In genomic region chr5:14699807-14700400, GRCh38 we compare ENCODE assay signal across 18 cellular contexts. TPM values are rescaled to one million over a fixed set of nuclear protein-coding genes. Genes with fewer than 3 reads are reported as not detected.
DNase-seq lines count a peak whose midpoint lies in the region; ATAC-seq and TF ChIP-seq lines count a peak whose summit lies in the region.
"Had no signal": no experiment of that assay in that cellular context is flagged by ENCODE, and none has a peak within 500 bp of the region (broad histone marks: within the 10 kb centered on the region; RNA-seq: fewer than 3 reads in every experiment).

No MANE protein-coding gene starts in this region.

- no TSS peak for BruUV-seq in Caco-2 (replicated peaks; lab: Mats Ljungman, UMichigan)

- no peak overlapping the region for H3K4me3 ChIP-seq in Caco-2 (ENCODE audit: low read depth, low read length)
- H3K4me3 ChIP-seq: BLaER1 treated with 17β-estradiol and CSF1 and Interleukin-3, amounts not matched to agents 10 nM and 100 nM; dorsolateral prefrontal cortex; ovary; suprapubic skin had no signal

- in situ Hi-C loops in GM13976 (cut with MboI; ENCODE audit: low sequenced_read_pairs, unreplicated experiment), result no loop called here

- no peaks in the 10 kb centered on the region for H3K9me3 ChIP-seq in Caco-2
- H3K9me3 ChIP-seq: BLaER1 treated with 17β-estradiol and CSF1 and Interleukin-3, amounts not matched to agents 10 nM and 100 nM; ovary; suprapubic skin had no signal

- TF ChIP-seq CTCF in Caco-2 (IDR thresholded peaks at IDR 0.05; ENCODE audit: insufficient read depth in 1 of 2, low read depth in 1 of 2, low read length in 1 of 2, severe bottlenecking in 1 of 2, unreplicated experiment in 1 of 2) (no peak), GM13976 (IDR thresholded peaks at IDR 0.05; ENCODE audit: borderline replicate concordance, control extremely low read depth, extremely low read depth, insufficient read depth, missing control alignments) (no peak)

- H3K27ac Mint-ChIP-seq in activated T-cell treated with anti-CD3 and anti-CD28 coated beads, Interleukin-2, amount 50 U/mL, for 24 hours, result peak overlapping the region; percentile 4
- H3K27ac Mint-ChIP-seq in Caco-2 (ENCODE audit: unreplicated experiment), result peak overlapping the region; percentile 36
- peak overlapping the region; percentile 62 for H3K27ac Mint-ChIP-seq in activated T-helper 2 cell treated with anti-CD3 and anti-CD28 coated beads, Interferon-gamma antibody, Interleukin-2, Interleukin-4, amounts not matched to agents 10 μg/mL and 5 μg/mL and 100 μg/mL, durations not matched to agents 14 hours and 24 hours and 36 hours
- peak overlapping the region in 4 of 6 donors; percentile 8 to 89 (median 62) for H3K27ac Mint-ChIP-seq in naive B cell

- H3K27me3 ChIP-seq in Caco-2 (replicated peaks; ENCODE audit: control insufficient read depth, insufficient read depth, low read length), result no peaks in the 10 kb centered on the region
- H3K27me3 ChIP-seq: BLaER1 treated with 17β-estradiol and CSF1 and Interleukin-3, amounts not matched to agents 10 nM and 100 nM; dorsolateral prefrontal cortex; ovary; suprapubic skin had no signal

- ATAC-seq in activated T-cell treated with anti-CD3 and anti-CD28 coated beads, Interleukin-2, amount 50 U/mL, for 4 hours, result no peak
- no peak for ATAC-seq in naive B cell (ENCODE audit: low read depth in 2 of 2)
- no peak for ATAC-seq in HG03175 (IDR thresholded peaks at IDR 0.05; ENCODE audit: unreplicated experiment)

- no peak overlapping the region for H3K4me3 Mint-ChIP-seq in activated T-cell treated with anti-CD3 and anti-CD28 coated beads, Interleukin-2, amount 50 U/mL, for 24 hours
- no peak overlapping the region for H3K4me3 Mint-ChIP-seq in activated T-cell treated with anti-CD3 and anti-CD28 coated beads, Interleukin-2, amount 50 U/mL, for 4 hours
- H3K4me3 Mint-ChIP-seq in Caco-2 (ENCODE audit: unreplicated experiment), result no peak overlapping the region
- no peak overlapping the region for H3K4me3 Mint-ChIP-seq in activated T-helper 2 cell treated with anti-CD3 and anti-CD28 coated beads, Interferon-gamma antibody, Interleukin-2, Interleukin-4, amounts not matched to agents 10 μg/mL and 5 μg/mL and 100 μg/mL, durations not matched to agents 14 hours and 24 hours and 36 hours (ENCODE audit: low read depth)
- H3K4me3 Mint-ChIP-seq in naive B cell, result no peak overlapping the region

- H3K36me3 Mint-ChIP-seq in activated T-cell treated with anti-CD3 and anti-CD28 coated beads, Interleukin-2, amount 50 U/mL, for 24 hours (ENCODE audit: low read depth), result peaks cover 98% of the 10 kb centered on the region
- H3K36me3 Mint-ChIP-seq in activated T-cell treated with anti-CD3 and anti-CD28 coated beads, Interleukin-2, amount 50 U/mL, for 4 hours (ENCODE audit: insufficient read depth), result peaks cover 45% of the 10 kb centered on the region
- peaks cover 67% of the 10 kb centered on the region for H3K36me3 Mint-ChIP-seq in Caco-2 (ENCODE audit: insufficient read depth, unreplicated experiment)
- H3K36me3 Mint-ChIP-seq in activated T-helper 2 cell treated with anti-CD3 and anti-CD28 coated beads, Interferon-gamma antibody, Interleukin-2, Interleukin-4, amounts not matched to agents 10 μg/mL and 5 μg/mL and 100 μg/mL, durations not matched to agents 14 hours and 24 hours and 36 hours (ENCODE audit: low read depth), result peaks cover 87% of the 10 kb centered on the region
- H3K36me3 Mint-ChIP-seq in naive B cell, result peaks cover 14 to 20% of the 10 kb centered on the region in 2 donors

- H3K27me3 Mint-ChIP-seq in activated T-cell treated with anti-CD3 and anti-CD28 coated beads, Interleukin-2, amount 50 U/mL, for 24 hours, result no peaks in the 10 kb centered on the region
- H3K27me3 Mint-ChIP-seq in activated T-cell treated with anti-CD3 and anti-CD28 coated beads, Interleukin-2, amount 50 U/mL, for 4 hours (ENCODE audit: low read depth), result no peaks in the 10 kb centered on the region
- H3K27me3 Mint-ChIP-seq in Caco-2 (ENCODE audit: insufficient read depth, unreplicated experiment), result no peaks in the 10 kb centered on the region
- H3K27me3 Mint-ChIP-seq in activated T-helper 2 cell treated with anti-CD3 and anti-CD28 coated beads, Interferon-gamma antibody, Interleukin-2, Interleukin-4, amounts not matched to agents 10 μg/mL and 5 μg/mL and 100 μg/mL, durations not matched to agents 14 hours and 24 hours and 36 hours (ENCODE audit: low read depth), result no peaks in the 10 kb centered on the region
- H3K27me3 Mint-ChIP-seq in naive B cell, result no peaks in the 10 kb centered on the region

- no peaks in the 10 kb centered on the region for H3K9me3 Mint-ChIP-seq in activated T-cell treated with anti-CD3 and anti-CD28 coated beads, Interleukin-2, amount 50 U/mL, for 24 hours
- H3K9me3 Mint-ChIP-seq in activated T-cell treated with anti-CD3 and anti-CD28 coated beads, Interleukin-2, amount 50 U/mL, for 4 hours, result no peaks in the 10 kb centered on the region
- H3K9me3 Mint-ChIP-seq in Caco-2 (ENCODE audit: unreplicated experiment), result no peaks in the 10 kb centered on the region
- no peaks in the 10 kb centered on the region for H3K9me3 Mint-ChIP-seq in activated T-helper 2 cell treated with anti-CD3 and anti-CD28 coated beads, Interferon-gamma antibody, Interleukin-2, Interleukin-4, amounts not matched to agents 10 μg/mL and 5 μg/mL and 100 μg/mL, durations not matched to agents 14 hours and 24 hours and 36 hours
- H3K9me3 Mint-ChIP-seq in naive B cell, result no peaks in the 10 kb centered on the region

- intact Hi-C loops in Caco-2 (cut with micrococcal nuclease; ENCODE audit: unreplicated experiment), result no loop called here
- intact Hi-C loops in activated T-helper 2 cell treated with anti-CD3 and anti-CD28 coated beads, Interferon-gamma antibody, Interleukin-2, Interleukin-4, amounts not matched to agents 10 μg/mL and 5 μg/mL and 100 μg/mL, durations not matched to agents 14 hours and 24 hours and 36 hours (cut with micrococcal nuclease), result no loop called here

- H3K36me3 ChIP-seq in Caco-2 (ENCODE audit: control insufficient read depth, insufficient read depth, low read length), result no peaks in the 10 kb centered on the region; the same call in 1 of the 2 replicates
- H3K36me3 ChIP-seq: ovary had no signal

- POLR2A ChIA-PET in Caco-2 (lab: Charles Lee), result no interaction called here

- peaks cover 79% of the 10 kb centered on the region for H3K4me1 Mint-ChIP-seq in activated T-cell treated with anti-CD3 and anti-CD28 coated beads, Interleukin-2, amount 50 U/mL, for 24 hours (ENCODE audit: low read depth)
- peaks cover 67% of the 10 kb centered on the region for H3K4me1 Mint-ChIP-seq in activated T-cell treated with anti-CD3 and anti-CD28 coated beads, Interleukin-2, amount 50 U/mL, for 4 hours (ENCODE audit: low read depth)
- H3K4me1 Mint-ChIP-seq in Caco-2 (ENCODE audit: low read depth, unreplicated experiment) (no peaks in the 10 kb centered on the region), naive B cell (peaks cover 5 to 23% (median 9%) of the 10 kb centered on the region in 3 donors)
- peaks cover 68% of the 10 kb centered on the region for H3K4me1 Mint-ChIP-seq in activated T-helper 2 cell treated with anti-CD3 and anti-CD28 coated beads, Interferon-gamma antibody, Interleukin-2, Interleukin-4, amounts not matched to agents 10 μg/mL and 5 μg/mL and 100 μg/mL, durations not matched to agents 14 hours and 24 hours and 36 hours (ENCODE audit: low read depth)

- H3K4me1 ChIP-seq in Caco-2, result no peaks in the 10 kb centered on the region

- no peak for DNase-seq in activated T-cell treated with anti-CD3 and anti-CD28 coated beads, Interleukin-2, amount 50 U/mL, for 24 hours
- no peak for DNase-seq in activated T-cell treated with anti-CD3 and anti-CD28 coated beads, Interleukin-2, amount 50 U/mL, for 4 hours
- DNase-seq in Caco-2 (no peak), naive B cell (no peak), mesenteric fat pad (ENCODE audit: low spot score) (no peak), GM13976 (ENCODE audit: low spot score) (no peak)
- no peak for DNase-seq in activated T-helper 2 cell treated with anti-CD3 and anti-CD28 coated beads, Interferon-gamma antibody, Interleukin-2, Interleukin-4, amounts not matched to agents 10 μg/mL and 5 μg/mL and 100 μg/mL, durations not matched to agents 14 hours and 24 hours and 36 hours (ENCODE audit: low spot score)
- DNase-seq: ACHN; dorsolateral prefrontal cortex; hypothalamus; kidney; NCI-H146; NCI-H526; ovary; stimulated activated CD4-positive, alpha-beta T cell treated with anti-CD3 and anti-CD28 coated beads, Interleukin-15, amount 100 ng/mL, for 24 hours had no signal

- CTCF ChIA-PET in Caco-2 (lab: Charles Lee), result no interaction called here

RNA-seq across cellular contexts. Expression of gene OTULIN, which starts 35.4 kb away (rescaled TPM):
- 10 to 100 TPM; 46.4 to 64.8 (median 50.1) TPM for total RNA-seq in activated T-cell treated with anti-CD3 and anti-CD28 coated beads, Interleukin-2, amount 50 U/mL, for 4 hours
- total RNA-seq in Caco-2 (2022), result 38.6 and 42.6 TPM in 2 replicates
- 59.4 and 62.1 TPM in 2 replicates for total RNA-seq in activated T-helper 2 cell treated with anti-CD3 and anti-CD28 coated beads, Interferon-gamma antibody, Interleukin-2, Interleukin-4, amounts not matched to agents 10 μg/mL and 5 μg/mL and 100 μg/mL, durations not matched to agents 14 hours and 24 hours and 36 hours
- 10 to 100 TPM in 5 of 6 donors, 1 to 10 TPM in 1; 9.4 to 27.8 (median 19.1) TPM for polyA plus RNA-seq in naive B cell (ENCODE audit: low read depth in 6 of 6)
- total RNA-seq in mesenteric fat pad, result 27.1 TPM

Comparison
In these comparisons a context has a peak if more than half of its experiments do, and no peak if none do; other contexts are left out.
1. H3K27ac Mint-ChIP-seq: peak in every context shown above with its lines; median percentile 62 in naive B cell; 62 in activated T-helper 2 cell treated with anti-CD3 and anti-CD28 coated beads, Interferon-gamma antibody, Interleukin-2, Interleukin-4, amounts not matched to agents 10 μg/mL and 5 μg/mL and 100 μg/mL, durations not matched to agents 14 hours and 24 hours and 36 hours; 36 in Caco-2; 4 in activated T-cell treated with anti-CD3 and anti-CD28 coated beads, Interleukin-2, amount 50 U/mL, for 24 hours.